ENCODE assay signal across 18 cellular contexts in the genomic region with DNA sequence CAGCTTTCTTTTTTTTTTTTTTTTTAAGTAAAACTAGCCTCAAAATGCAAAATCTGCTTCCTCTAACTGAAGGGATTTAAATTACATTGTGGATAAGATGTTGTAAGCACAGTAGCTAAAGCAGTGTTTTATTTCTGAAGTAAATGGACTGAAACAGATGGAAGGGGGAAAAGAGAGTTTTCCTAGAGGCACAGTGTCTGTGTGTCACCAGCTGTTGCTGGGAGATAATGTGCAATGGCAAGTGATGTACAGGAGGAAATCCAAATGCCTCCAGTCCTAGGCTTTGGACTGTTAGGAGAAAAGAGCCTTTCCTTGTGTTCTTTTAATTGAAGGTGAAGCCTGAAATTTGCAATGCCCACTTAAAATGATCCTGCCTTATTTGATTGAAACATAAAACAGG.
DNase-seq lines count a peak whose midpoint lies in the region; ATAC-seq lines count a peak whose summit lies in the region.
"Had no signal": no experiment of that assay in that cellular context is flagged by ENCODE, and none has a peak within 500 bp of the region (broad histone marks: within the 10 kb centered on the region; RNA-seq: fewer than 3 reads in every experiment).

No MANE protein-coding gene starts in this region.

- H3K9me3 Mint-ChIP-seq in activated T-cell treated with anti-CD3 and anti-CD28 coated beads, Interleukin-2, amount 50 U/mL, for 4 hours = peaks cover 15% of the 10 kb centered on the region

- in situ Hi-C loops in G401 (cut with HindIII; ENCODE audit: low sequenced_read_pairs) = no loop called here

- DNase-seq in G401 (ENCODE audit: low spot score) (peak; percentile 30), NCI-H2171 treated with DMSO at 0.1 percent for 48 hours (lab: John Stamatoyannopoulos, UW) (peak; percentile 89), SJCRH30 (peak; percentile 61 to 90), left kidney (ENCODE audit: low read depth, low spot score) (peak; percentile 69), pons (ENCODE audit: low spot score) (no peak), SKM-1 treated with dmso at 0.1 percent for 144 hours (lab: John Stamatoyannopoulos, UW; ENCODE audit: unreplicated experiment) (no peak), COLO829 (ENCODE audit: low spot score) (no peak)
- DNase-seq in activated T-cell treated with anti-CD3 and anti-CD28 coated beads, Interleukin-2, amount 50 U/mL, for 4 hours = no peak
- DNase-seq: CD4-positive, alpha-beta memory T cell; KG1; NCI-H1417; NCI-H2029 treated with DMSO at 0.1 percent for 48 hours; NCI-H510A had no signal

- no peaks in the 10 kb centered on the region for H3K4me1 Mint-ChIP-seq in activated T-cell treated with anti-CD3 and anti-CD28 coated beads, Interleukin-2, amount 50 U/mL, for 4 hours (ENCODE audit: low read depth)
- H3K4me1 Mint-ChIP-seq: CD4-positive, alpha-beta memory T cell had no signal

- H3K4me3 Mint-ChIP-seq in activated T-cell treated with anti-CD3 and anti-CD28 coated beads, Interleukin-2, amount 50 U/mL, for 4 hours = no peak overlapping the region
- H3K4me3 Mint-ChIP-seq: CD4-positive, alpha-beta memory T cell had no signal

- H3K27me3 ChIP-seq in SJCRH30 = no peaks in the 10 kb centered on the region
- H3K27me3 ChIP-seq: BLaER1 had no signal

- no peaks in the 10 kb centered on the region for H3K9me3 ChIP-seq in SJCRH30 (replicated peaks)
- H3K9me3 ChIP-seq: A549, BLaER1 had no signal

- no peak for ATAC-seq in activated T-cell treated with anti-CD3 and anti-CD28 coated beads, Interleukin-2, amount 50 U/mL, for 4 hours
- ATAC-seq: A549, HCT116, HepG2, Panc1 had no signal

- no peak overlapping the region for H3K4me3 ChIP-seq in SJCRH30
- H3K4me3 ChIP-seq: A549, BLaER1 had no signal

- peak overlapping the region; percentile 31 for H3K27ac ChIP-seq in SJCRH30
- H3K27ac ChIP-seq: A549, BLaER1 had no signal

- no peaks in the 10 kb centered on the region for H3K36me3 Mint-ChIP-seq in activated T-cell treated with anti-CD3 and anti-CD28 coated beads, Interleukin-2, amount 50 U/mL, for 4 hours (ENCODE audit: insufficient read depth)
- H3K36me3 Mint-ChIP-seq: CD4-positive, alpha-beta memory T cell had no signal

- no peaks in the 10 kb centered on the region for H3K27me3 Mint-ChIP-seq in activated T-cell treated with anti-CD3 and anti-CD28 coated beads, Interleukin-2, amount 50 U/mL, for 4 hours (ENCODE audit: low read depth)
- H3K27me3 Mint-ChIP-seq: CD4-positive, alpha-beta memory T cell had no signal

- H3K36me3 ChIP-seq in SJCRH30 = no peaks in the 10 kb centered on the region
- H3K36me3 ChIP-seq: BLaER1 had no signal

- H3K4me1 ChIP-seq in SJCRH30 = peaks cover 6% of the 10 kb centered on the region
- H3K4me1 ChIP-seq: A549, BLaER1 had no signal

Comparison
In these comparisons a context has a peak if more than half of its experiments do, and no peak if none do; other contexts are left out.
1. DNase-seq: peak in G401 (single experiment), NCI-H2171 treated with DMSO at 0.1 percent for 48 hours (single experiment), SJCRH30 (2 of 2) and left kidney (single experiment); none in pons (single experiment), SKM-1 treated with dmso at 0.1 percent for 144 hours (single experiment), COLO829 (single experiment) and activated T-cell treated with anti-CD3 and anti-CD28 coated beads, Interleukin-2, amount 50 U/mL, for 4 hours (single experiment).